Comparison of ENCODE assay signal across 16 cellular contexts in genomic region chr12:30013051-30013450, GRCh38.
DNase-seq lines count a peak whose midpoint lies in the region; TF ChIP-seq lines count a peak whose summit lies in the region.
"Had no signal": no experiment of that assay in that cellular context is flagged by ENCODE, and none has a peak within 500 bp of the region (broad histone marks: within the 10 kb centered on the region; RNA-seq: fewer than 3 reads in every experiment).

No MANE protein-coding gene starts in this region.

- no peaks in the 10 kb centered on the region for H3K4me1 ChIP-seq in NT2/D1 (ENCODE audit: insufficient read depth, insufficient read length)
- H3K4me1 ChIP-seq: BLaER1 had no signal

- H3K9me3 ChIP-seq in NT2/D1 (ENCODE audit: insufficient read depth, low read length) = no peaks in the 10 kb centered on the region
- H3K9me3 ChIP-seq: BLaER1, HAP-1, SJCRH30 had no signal

- intact Hi-C loops in activated CD4-positive, alpha-beta memory T cell treated with anti-CD3 and anti-CD28 coated beads for 36 hours (cut with micrococcal nuclease) = no loop called here

- H3K27ac Mint-ChIP-seq in activated CD4-positive, alpha-beta memory T cell treated with anti-CD3 and anti-CD28 coated beads for 36 hours = no peak overlapping the region
- H3K27ac Mint-ChIP-seq: CD8-positive, alpha-beta T cell had no signal

- TF ChIP-seq CTCF in foreskin fibroblast (IDR thresholded peaks at IDR 0.05; ENCODE audit: low read depth, low read length) = no peak

- no peak overlapping the region for H3K4me3 ChIP-seq in NT2/D1 (ENCODE audit: insufficient read length, low read depth)
- H3K4me3 ChIP-seq in foreskin fibroblast (ENCODE audit: low read depth in 1 of 2, low read length in 2 of 2) = no peak overlapping the region
- H3K4me3 ChIP-seq: BLaER1, HAP-1, PC-9, SJCRH30 had no signal

- CTCF ChIA-PET in activated CD4-positive, alpha-beta memory T cell treated with anti-CD3 and anti-CD28 coated beads for 36 hours (lab: Charles Lee) = no interaction called here

- no peaks in the 10 kb centered on the region for H3K36me3 ChIP-seq in NT2/D1 (ENCODE audit: insufficient read depth, insufficient read length, low read length)
- H3K36me3 ChIP-seq: BLaER1, HAP-1, SJCRH30 had no signal

- no peak overlapping the region for H3K4me3 Mint-ChIP-seq in activated CD4-positive, alpha-beta memory T cell treated with anti-CD3 and anti-CD28 coated beads for 36 hours
- H3K4me3 Mint-ChIP-seq: CD8-positive, alpha-beta T cell had no signal

- no peaks in the 10 kb centered on the region for H3K27me3 Mint-ChIP-seq in activated CD4-positive, alpha-beta memory T cell treated with anti-CD3 and anti-CD28 coated beads for 36 hours

- H3K27me3 ChIP-seq in NT2/D1 (ENCODE audit: insufficient read depth, insufficient read length) = no peaks in the 10 kb centered on the region
- H3K27me3 ChIP-seq: BLaER1, SJCRH30 had no signal

- H3K9me3 Mint-ChIP-seq in activated CD4-positive, alpha-beta memory T cell treated with anti-CD3 and anti-CD28 coated beads for 36 hours = peaks cover 2% of the 10 kb centered on the region
- H3K9me3 Mint-ChIP-seq: CD8-positive, alpha-beta T cell had no signal

- no peak overlapping the region for H3K9ac ChIP-seq in NT2/D1 (ENCODE audit: insufficient read length, low read depth)
- H3K9ac ChIP-seq: BLaER1 had no signal

- H3K36me3 Mint-ChIP-seq in activated CD4-positive, alpha-beta memory T cell treated with anti-CD3 and anti-CD28 coated beads for 36 hours = no peaks in the 10 kb centered on the region
- H3K36me3 Mint-ChIP-seq: CD8-positive, alpha-beta T cell had no signal

- POLR2A ChIA-PET in activated CD4-positive, alpha-beta memory T cell treated with anti-CD3 and anti-CD28 coated beads for 36 hours (lab: Charles Lee) = no interaction called here

- H3K4me1 Mint-ChIP-seq in activated CD4-positive, alpha-beta memory T cell treated with anti-CD3 and anti-CD28 coated beads for 36 hours (ENCODE audit: low read depth) = no peaks in the 10 kb centered on the region

- DNase-seq in NCI-H524 (lab: John Stamatoyannopoulos, UW) (peak; percentile 3 to 38), NCI-H524 treated with DMSO at 0.1 percent for 48 hours (lab: John Stamatoyannopoulos, UW) (no peak), NT2/D1 (ENCODE audit: low read depth, low spot score) (peak; percentile 42), iPS-NIHi11 (ENCODE audit: low spot score) (peak; percentile 40), retina (peak; percentile 18), foreskin fibroblast (no peak), HK-2 (ENCODE audit: unreplicated experiment) (no peak)
- DNase-seq in activated CD4-positive, alpha-beta memory T cell treated with anti-CD3 and anti-CD28 coated beads for 36 hours = no peak
- DNase-seq: 8988T; CD8-positive, alpha-beta T cell; GF-D8; NCI-H187; PC-9 had no signal

Comparison
In these comparisons a context has a peak if more than half of its experiments do, and no peak if none do; other contexts are left out.
1. DNase-seq: peak in NCI-H524 (2 of 2), NT2/D1 (single experiment), iPS-NIHi11 (single experiment) and retina (single experiment); none in NCI-H524 treated with DMSO at 0.1 percent for 48 hours (single experiment), activated CD4-positive, alpha-beta memory T cell treated with anti-CD3 and anti-CD28 coated beads for 36 hours (single experiment), foreskin fibroblast (0 of 2) and HK-2 (single experiment).